In genomic region chr1:15297975-15298374, GRCh38 we compare ENCODE assay signal across 3 cellular contexts. TPM values are rescaled to one million over a fixed set of nuclear protein-coding genes. Genes with fewer than 3 reads are reported as not detected.
"Had no signal": no experiment of that assay in that cellular context is flagged by ENCODE, and none has a peak within 500 bp of the region (broad histone marks: within the 10 kb centered on the region; RNA-seq: fewer than 3 reads in every experiment).

No MANE protein-coding gene starts in this region.

RNA-seq across cellular contexts. Expression of gene FHAD1, which starts 51.0 kb away (rescaled TPM):
- total RNA-seq: HepG2, IMR-90 had no signal
- polyA plus RNA-seq: HepG2, IgD-negative memory B cell, IMR-90 had no signal
